Comparison of ENCODE assay signal across 9 cellular contexts in genomic region chr18:48922203-48922800, GRCh38. TPM values are rescaled to one million over a fixed set of nuclear protein-coding genes. Genes with fewer than 3 reads are reported as not detected.
A peak's percentile ranks its signal among the peaks of the same experiment; 100 is the strongest.
DNase-seq lines count a peak whose midpoint lies in the region; ATAC-seq, FAIRE-seq and TF ChIP-seq lines count a peak whose summit lies in the region.
"Had no signal": no experiment of that assay in that cellular context is flagged by ENCODE, and none has a peak within 500 bp of the region (broad histone marks: within the 10 kb centered on the region; RNA-seq: fewer than 3 reads in every experiment).

No MANE protein-coding gene starts in this region.

- H3K9me1 ChIP-seq in keratinocyte (ENCODE audit: control insufficient read depth, extremely low read depth, insufficient read depth, low read length), result peaks cover 3% of the 10 kb centered on the region

- peak overlapping the region; percentile 91 for H3K27ac Mint-ChIP-seq in activated CD4-positive, alpha-beta T cell treated with anti-CD3 and anti-CD28 coated beads, Interleukin-2, amount 10 ng/mL, durations not matched to agents 24 days and 14 days
- H3K27ac Mint-ChIP-seq in brain, result peak overlapping the region in 4 of 5 experiments; percentile 60 to 92 (median 85)

- no peak for ATAC-seq in GM21723 (IDR thresholded peaks at IDR 0.05; ENCODE audit: unreplicated experiment)

- DNase-seq in activated CD4-positive, alpha-beta T cell treated with anti-CD3 and anti-CD28 coated beads, Interleukin-2, amount 10 ng/mL, durations not matched to agents 24 days and 14 days, result no peak
- no peak for DNase-seq in activated CD4-positive, alpha-beta T cell treated with anti-CD3 and anti-CD28 coated beads for 48 hours
- DNase-seq in keratinocyte (ENCODE audit: low read depth, low spot score) (no peak), HT-29 (ENCODE audit: low spot score) (no peak), mucosa of gallbladder (ENCODE audit: low spot score) (no peak)

- peaks cover 21% of the 10 kb centered on the region for H3K4me1 ChIP-seq in keratinocyte (ENCODE audit: control insufficient read depth, extremely low read depth, insufficient read depth, low read length)
- H3K4me1 ChIP-seq in subcutaneous abdominal adipose tissue (ENCODE audit: control insufficient read depth in 5 of 5, insufficient read depth in 5 of 5, low read length in 5 of 5), result peaks cover 3 to 53% (median 49%) of the 10 kb centered on the region in 5 donors

- H3K4me3 ChIP-seq in keratinocyte (ENCODE audit: control insufficient read depth in 2 of 3, extremely low read depth in 1 of 3, insufficient read depth in 2 of 3, low read depth in 1 of 3, low read length in 3 of 3), result peak overlapping the region in 2 of 3 experiments; percentile 4 to 11
- H3K4me3 ChIP-seq in subcutaneous abdominal adipose tissue (ENCODE audit: low read depth in 1 of 5, low read length in 5 of 5), result peak overlapping the region; percentile 4 to 55 (median 45)

- H3K27me3 ChIP-seq in keratinocyte (ENCODE audit: control insufficient read depth, extremely low read depth, insufficient read depth, low read length), result no peaks in the 10 kb centered on the region
- no peaks in the 10 kb centered on the region for H3K27me3 ChIP-seq in subcutaneous abdominal adipose tissue (ENCODE audit: control insufficient read depth in 5 of 5, insufficient read depth in 4 of 5, low read length in 5 of 5)

- H3K4me3 Mint-ChIP-seq in activated CD4-positive, alpha-beta T cell treated with anti-CD3 and anti-CD28 coated beads, Interleukin-2, amount 10 ng/mL, durations not matched to agents 24 days and 14 days, result peak overlapping the region; percentile 73
- H3K4me3 Mint-ChIP-seq in brain, result peak overlapping the region in 3 of 5 experiments; percentile 37 to 74 (median 52)

- no peak overlapping the region for H2AFZ ChIP-seq in keratinocyte (ENCODE audit: control insufficient read depth, low read length)

- intact Hi-C loops in activated CD4-positive, alpha-beta T cell treated with anti-CD3 and anti-CD28 coated beads, Interleukin-2, amount 10 ng/mL, durations not matched to agents 24 days and 14 days (cut with micrococcal nuclease), result loop anchor here (10.0 kb wide), 1 partner anchor 248 kb away; no protein-coding TSS in a partner anchor

- H3K4me1 Mint-ChIP-seq in activated CD4-positive, alpha-beta T cell treated with anti-CD3 and anti-CD28 coated beads, Interleukin-2, amount 10 ng/mL, durations not matched to agents 24 days and 14 days, result peaks cover 59% of the 10 kb centered on the region
- H3K4me1 Mint-ChIP-seq in brain, result peaks cover 73% of the 10 kb centered on the region

- H3K9me3 ChIP-seq in keratinocyte (ENCODE audit: control insufficient read depth, low read depth, low read length) (no peaks in the 10 kb centered on the region), subcutaneous abdominal adipose tissue (ENCODE audit: control insufficient read depth in 5 of 5, low read length in 5 of 5) (no peaks in the 10 kb centered on the region)

- FAIRE-seq in keratinocyte (lab: Jason Lieb, UNC), result peak; percentile 72
- FAIRE-seq: A204.1 had no signal

- TF ChIP-seq CTCF in brain (conservative IDR thresholded peaks at IDR 0.05), result no peak
- TF ChIP-seq CTCF in keratinocyte (optimal IDR thresholded peaks at IDR 0.05 in 1 of 3, IDR thresholded peaks at IDR 0.05 in 1 of 3, conservative IDR thresholded peaks at IDR 0.05 in 1 of 3; ENCODE audit: extremely low read depth in 1 of 3, insufficient read depth in 2 of 3, low read length in 3 of 3), result no peak

- H3K27ac ChIP-seq in keratinocyte (ENCODE audit: control insufficient read depth, insufficient read depth, low read length), result no peak overlapping the region
- peak overlapping the region; percentile 58 for H3K27ac ChIP-seq in subcutaneous abdominal adipose tissue (ENCODE audit: low read depth, low read length)

- H3K36me3 Mint-ChIP-seq in activated CD4-positive, alpha-beta T cell treated with anti-CD3 and anti-CD28 coated beads, Interleukin-2, amount 10 ng/mL, durations not matched to agents 24 days and 14 days (ENCODE audit: low read depth), result peaks cover 45% of the 10 kb centered on the region
- H3K36me3 Mint-ChIP-seq in brain, result peaks cover 16% of the 10 kb centered on the region

- peaks cover 54% of the 10 kb centered on the region for H3K79me2 ChIP-seq in keratinocyte (ENCODE audit: control insufficient read depth, insufficient read depth, low read length)

- H3K27me3 Mint-ChIP-seq in activated CD4-positive, alpha-beta T cell treated with anti-CD3 and anti-CD28 coated beads, Interleukin-2, amount 10 ng/mL, durations not matched to agents 24 days and 14 days, result no peaks in the 10 kb centered on the region
- H3K27me3 Mint-ChIP-seq in brain, result no peaks in the 10 kb centered on the region

- H3K36me3 ChIP-seq in keratinocyte (ENCODE audit: control insufficient read depth in 2 of 2, extremely low read depth in 1 of 2, insufficient read depth in 2 of 2, low read length in 2 of 2) (peaks cover 11 to 27% of the 10 kb centered on the region in 2 experiments), subcutaneous abdominal adipose tissue (ENCODE audit: control insufficient read depth in 5 of 5, insufficient read depth in 5 of 5, low read length in 5 of 5) (peaks cover 0 to 29% (median 25%) of the 10 kb centered on the region in 5 donors)

- dilution Hi-C loops in keratinocyte (cut with MboI; ENCODE audit: extremely low pct_ligation_motif_present, low sequenced_read_pairs), result no loop called here

- H3K4me2 ChIP-seq in keratinocyte (ENCODE audit: control insufficient read depth, extremely low read depth, insufficient read depth, low read depth, low read length), result peak overlapping the region; percentile 67

- H3K9ac ChIP-seq in keratinocyte (ENCODE audit: control insufficient read depth, extremely low read depth, insufficient read depth, low read length) (peak overlapping the region; percentile 10), subcutaneous abdominal adipose tissue (ENCODE audit: low read length in 5 of 5) (peak overlapping the region in 2 of 5 donors; percentile 54 to 60)

- H4K20me1 ChIP-seq in keratinocyte (ENCODE audit: control insufficient read depth, extremely low read depth, insufficient read depth, low read length), result peaks cover 3% of the 10 kb centered on the region

- H3K9me3 Mint-ChIP-seq in activated CD4-positive, alpha-beta T cell treated with anti-CD3 and anti-CD28 coated beads, Interleukin-2, amount 10 ng/mL, durations not matched to agents 24 days and 14 days, result no peaks in the 10 kb centered on the region
- H3K9me3 Mint-ChIP-seq in brain, result peaks cover 0 to 3% (median 0%) of the 10 kb centered on the region in 5 experiments

RNA-seq across cellular contexts. Expression of gene SMAD7, which starts 28.5 kb away (rescaled TPM):
- total RNA-seq in activated CD4-positive, alpha-beta T cell treated with anti-CD3 and anti-CD28 coated beads, Interleukin-2, amount 10 ng/mL, durations not matched to agents 24 days and 14 days, result 21.8 and 22.4 TPM in 2 replicates
- 8.0 TPM for polyA plus RNA-seq in brain (ENCODE audit: insufficient read depth, low read depth, low replicate concordance)
- 9.5 to 12.2 TPM (median 10.7 TPM) in 3 replicates for polyA plus RNA-seq in keratinocyte
- 11.9 TPM for polyA plus RNA-seq in keratinocyte (2011; ENCODE audit: low read depth)
- polyA plus RNA-seq in keratinocyte (2011; cell fraction: cytosol; rRNA removed), result 4.7 and 4.9 TPM in 2 replicates
- 21.0 and 21.4 TPM in 2 replicates for polyA plus RNA-seq in keratinocyte (2011; cell fraction: nucleus; rRNA removed)
- 7.5 and 10.4 TPM in 2 replicates for polyA plus RNA-seq in keratinocyte (2012; ENCODE audit: low replicate concordance)
- polyA minus RNA-seq in keratinocyte, result 16.0 to 44.2 TPM (median 24.0 TPM) in 3 replicates
- 15.0 TPM for polyA minus RNA-seq in keratinocyte (2011; cell fraction: cytosol; rRNA and poly(A)+ RNA removed)
- polyA minus RNA-seq in keratinocyte (2011; cell fraction: nucleus; rRNA and poly(A)+ RNA removed), result 19.5 and 21.6 TPM in 2 replicates
- total RNA-seq in HT-29 (2014; rRNA removed; shearing (Covaris generic)), result 70.8 and 72.3 TPM in 2 replicates
- 20.0 TPM for total RNA-seq in mucosa of gallbladder
